Comparison of ENCODE assay signal across 11 cellular contexts in the genomic region with DNA sequence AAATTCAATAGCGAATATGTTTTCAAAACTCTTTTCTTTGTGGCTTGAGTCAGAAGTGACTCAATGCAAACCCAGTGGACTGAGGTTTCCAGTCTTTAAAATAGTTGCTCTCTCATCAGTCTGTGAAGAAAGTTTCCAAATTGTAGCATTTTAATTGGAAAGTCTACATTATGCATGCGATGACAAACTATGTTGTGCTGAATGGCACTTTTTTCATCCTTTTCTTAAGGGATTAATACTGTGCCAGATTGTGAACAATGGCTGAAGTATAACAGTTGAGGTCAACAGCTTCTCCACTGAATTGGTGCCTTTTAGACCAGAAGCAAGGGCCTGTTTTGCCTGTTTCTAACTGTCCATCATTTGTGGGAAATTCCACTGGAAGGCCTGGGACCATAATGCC.
DNase-seq lines count a peak whose midpoint lies in the region; ATAC-seq and TF ChIP-seq lines count a peak whose summit lies in the region.
"Had no signal": no experiment of that assay in that cellular context is flagged by ENCODE, and none has a peak within 500 bp of the region (broad histone marks: within the 10 kb centered on the region; RNA-seq: fewer than 3 reads in every experiment).

No MANE protein-coding gene starts in this region.

- ATAC-seq in HG03045 (IDR thresholded peaks at IDR 0.05; ENCODE audit: unreplicated experiment) (no peak), left colon (no peak), HG02623 (IDR thresholded peaks at IDR 0.05; ENCODE audit: unreplicated experiment) (no peak)

- in situ Hi-C loops in astrocyte of the spinal cord (cut with HindIII; ENCODE audit: low sequenced_read_pairs), result no loop called here

- H3K36me3 ChIP-seq in H7 (replicated peaks; ENCODE audit: control insufficient read depth, insufficient read depth, low read length), result no peaks in the 10 kb centered on the region

- H3K27me3 ChIP-seq in H7 (ENCODE audit: control insufficient read depth, insufficient read depth, low read length), result no peaks in the 10 kb centered on the region

- DNase-seq in A172 (ENCODE audit: low spot score) (peak; percentile 47), HCEC 1CT (peak; percentile 79), astrocyte of the spinal cord (ENCODE audit: low read depth, low spot score) (peak; percentile 79), kidney tubule cell (ENCODE audit: low spot score) (peak; percentile 69), H7 (no peak), left colon (no peak)
- DNase-seq: activated gamma-delta T cell treated with Interleukin-2 at 50 U/mL for 16 hours, H9, NCI-H2081 had no signal

- no peak for TF ChIP-seq CTCF in astrocyte of the spinal cord (IDR thresholded peaks at IDR 0.05; ENCODE audit: low read depth, low read length)

- intact Hi-C loops in left colon (cut with DNase I, micrococcal nuclease), result no loop called here

- H3K4me3 ChIP-seq in astrocyte of the spinal cord (ENCODE audit: low read depth, low read length) (no peak overlapping the region), H7 (ENCODE audit: insufficient read depth, low read depth, low read length) (no peak overlapping the region)

Comparison
In these comparisons a context has a peak if more than half of its experiments do, and no peak if none do; other contexts are left out.
1. DNase-seq: peak in A172 (single experiment), HCEC 1CT (single experiment), astrocyte of the spinal cord (single experiment) and kidney tubule cell (single experiment); none in H7 (single experiment) and left colon (0 of 2).